13 cellular contexts compared by ENCODE assay signal in genomic region chr7:21579341-21580072, GRCh38. TPM values are rescaled to one million over a fixed set of nuclear protein-coding genes. Genes with fewer than 3 reads are reported as not detected.
DNase-seq lines count a peak whose midpoint lies in the region; TF ChIP-seq lines count a peak whose summit lies in the region.
"Had no signal": no experiment of that assay in that cellular context is flagged by ENCODE, and none has a peak within 500 bp of the region (broad histone marks: within the 10 kb centered on the region; RNA-seq: fewer than 3 reads in every experiment).

No MANE protein-coding gene starts in this region.

- peaks cover 15% of the 10 kb centered on the region for H3K4me1 Mint-ChIP-seq in MCF 10A (ENCODE audit: insufficient read depth, unreplicated experiment)
- H3K4me1 Mint-ChIP-seq: natural killer cell; stimulated activated memory B cell treated with anti-CD40 and anti-IgM and Interleukin-4, amounts not matched to agents 10 μg/mL and 1 μg/mL and 100 μg/mL, for 72 hours had no signal

- POLR2A ChIA-PET in MCF 10A (lab: Yijun Ruan, JAX): interaction anchor here (0.6 to 0.7 kb wide), 3 partner anchors 38 to 417 kb away, joined by 3 to 4 read pairs (median 3); no protein-coding TSS in a partner anchor

- 61% methylated on average over 4 of the region's 4 CpGs for WGBS in esophagus muscularis mucosa

- TF ChIP-seq POLR2A in breast epithelium (IDR thresholded peaks at IDR 0.05) (no peak), esophagus muscularis mucosa (IDR thresholded peaks at IDR 0.05; ENCODE audit: low read depth) (no peak)

- H3K36me3 Mint-ChIP-seq in MCF 10A (ENCODE audit: insufficient read depth, unreplicated experiment): no peaks in the 10 kb centered on the region
- H3K36me3 Mint-ChIP-seq: natural killer cell; stimulated activated memory B cell treated with anti-CD40 and anti-IgM and Interleukin-4, amounts not matched to agents 10 μg/mL and 1 μg/mL and 100 μg/mL, for 72 hours had no signal

- no peak for TF ChIP-seq EP300 in esophagus muscularis mucosa (IDR thresholded peaks at IDR 0.05)

- BruUV-seq in MCF 10A (replicated peaks; lab: Mats Ljungman, UMichigan): TSS peak; percentile 45

- H3K27ac ChIP-seq in breast epithelium: no peak overlapping the region
- H3K27ac ChIP-seq in esophagus muscularis mucosa (replicated peaks in 1 of 4): peak overlapping the region; percentile 77 to 84 (median 80)
- H3K27ac ChIP-seq in tibial artery: peak overlapping the region; percentile 10 to 38
- H3K27ac ChIP-seq: WERI-Rb-1 had no signal

- peaks cover 0 to 6% of the 10 kb centered on the region in 2 donors for H3K9me3 ChIP-seq in breast epithelium
- peaks cover 0 to 3% (median 0%) of the 10 kb centered on the region in 4 donors for H3K9me3 ChIP-seq in esophagus muscularis mucosa
- no peaks in the 10 kb centered on the region for H3K9me3 ChIP-seq in tibial artery

- no peak for TF ChIP-seq CTCF in MCF 10A (IDR thresholded peaks at IDR 0.05; ENCODE audit: unreplicated experiment)
- no peak for TF ChIP-seq CTCF in breast epithelium (IDR thresholded peaks at IDR 0.05)
- no peak for TF ChIP-seq CTCF in esophagus muscularis mucosa (IDR thresholded peaks at IDR 0.05)
- no peak for TF ChIP-seq CTCF in tibial artery (IDR thresholded peaks at IDR 0.05)

- H3K36me3 ChIP-seq in breast epithelium (no peaks in the 10 kb centered on the region), esophagus muscularis mucosa (no peaks in the 10 kb centered on the region), tibial artery (no peaks in the 10 kb centered on the region)
- H3K36me3 ChIP-seq: WERI-Rb-1 had no signal

- peak overlapping the region; percentile 95 for H3K27ac Mint-ChIP-seq in MCF 10A (ENCODE audit: low read depth, unreplicated experiment)
- H3K27ac Mint-ChIP-seq: natural killer cell; stimulated activated memory B cell treated with anti-CD40 and anti-IgM and Interleukin-4, amounts not matched to agents 10 μg/mL and 1 μg/mL and 100 μg/mL, for 72 hours had no signal

- H3K9me3 Mint-ChIP-seq in MCF 10A (ENCODE audit: unreplicated experiment): no peaks in the 10 kb centered on the region
- H3K9me3 Mint-ChIP-seq: natural killer cell had no signal

- peak overlapping the region; percentile 17 for H3K4me3 Mint-ChIP-seq in MCF 10A (ENCODE audit: unreplicated experiment)
- H3K4me3 Mint-ChIP-seq: natural killer cell; stimulated activated memory B cell treated with anti-CD40 and anti-IgM and Interleukin-4, amounts not matched to agents 10 μg/mL and 1 μg/mL and 100 μg/mL, for 72 hours had no signal

- CTCF ChIA-PET in MCF 10A (lab: Yijun Ruan, JAX): no interaction called here

- DNase-seq in MCF 10A (ENCODE audit: unreplicated experiment): no peak
- DNase-seq in breast epithelium (ENCODE audit: low spot score in 2 of 2): no peak
- peak; percentile 11 for DNase-seq in HS-5 (ENCODE audit: low read depth)
- DNase-seq in esophagus muscularis mucosa (ENCODE audit: extremely low spot score): no peak
- no peak for DNase-seq in tibial artery
- DNase-seq in NCI-H2107 (lab: John Stamatoyannopoulos, UW): no peak
- no peak for DNase-seq in COLO829 (ENCODE audit: low spot score)
- DNase-seq in NCI-H2081 (lab: John Stamatoyannopoulos, UW): no peak
- DNase-seq: activated effector memory CD4-positive, alpha-beta T cell treated with Interleukin-2 at 50 U/mL for 16 hours; AML-193; natural killer cell; WERI-Rb-1 had no signal

- H3K27me3 Mint-ChIP-seq in MCF 10A (ENCODE audit: insufficient read depth, unreplicated experiment): no peaks in the 10 kb centered on the region

- intact Hi-C loops in MCF 10A (cut with micrococcal nuclease): loop anchor here (2.0 kb wide), 1 partner anchor 37 kb away; no protein-coding TSS in a partner anchor
- intact Hi-C loops in breast epithelium (cut with DNase I; ENCODE audit: low total_unique reads): no loop called here
- intact Hi-C loops in esophagus muscularis mucosa (cut with DNase I): loop anchor here (5.0 kb wide), 1 partner anchor 38 kb away; no protein-coding TSS in a partner anchor
- intact Hi-C loops in tibial artery (cut with DNase I; ENCODE audit: low total_unique reads): no loop called here

- H3K27me3 ChIP-seq in breast epithelium (no peaks in the 10 kb centered on the region), esophagus muscularis mucosa (no peaks in the 10 kb centered on the region), tibial artery (no peaks in the 10 kb centered on the region)

- H3K4me3 ChIP-seq in breast epithelium (no peak overlapping the region), esophagus muscularis mucosa (no peak overlapping the region), tibial artery (no peak overlapping the region)

- no peaks in the 10 kb centered on the region for H3K4me1 ChIP-seq in breast epithelium
- peaks cover 10 to 41% (median 31%) of the 10 kb centered on the region in 4 donors for H3K4me1 ChIP-seq in esophagus muscularis mucosa
- peaks cover 0 to 14% (median 0%) of the 10 kb centered on the region in 4 donors for H3K4me1 ChIP-seq in tibial artery

RNA-seq across cellular contexts. Expression of gene DNAH11, which starts 36.7 kb away (rescaled TPM):
- total RNA-seq in MCF 10A (2022) (0.81 and 0.91 TPM in 2 replicates), breast epithelium (1 to 10 TPM in 1 of 3 donors, under 1 TPM in 2; 0.32 to 2.2 (median 0.33) TPM), esophagus muscularis mucosa (10 to 100 TPM in 3 of 4 donors, 1 to 10 TPM in 1; 8.7 to 16.6 (median 13.1) TPM)

Comparison
In these comparisons a context has a peak if more than half of its experiments do, and no peak if none do; other contexts are left out.
1. intact Hi-C loops: an anchor here in MCF 10A (2.0 kb wide) and esophagus muscularis mucosa (5.0 kb wide); none called in breast epithelium and tibial artery.
2. H3K27ac ChIP-seq: peak in esophagus muscularis mucosa (4 of 4) and tibial artery (2 of 2); none in breast epithelium (0 of 2).